In genomic region chr1:204152310-204153044, GRCh38 we compare ENCODE assay signal across 8 cellular contexts. TPM values are rescaled to one million over a fixed set of nuclear protein-coding genes. Genes with fewer than 3 reads are reported as not detected.
DNase-seq lines count a peak whose midpoint lies in the region; ATAC-seq, FAIRE-seq and TF ChIP-seq lines count a peak whose summit lies in the region.

No MANE protein-coding gene starts in this region.

- H3K9me3 Mint-ChIP-seq in activated T-helper 2 cell treated with anti-CD3 and anti-CD28 coated beads, Interferon-gamma antibody, Interleukin-2, Interleukin-4, amounts not matched to agents 10 μg/mL and 5 μg/mL and 100 μg/mL, durations not matched to agents 14 hours and 24 hours and 36 hours, result no peaks in the 10 kb centered on the region

- intact Hi-C loops in activated T-helper 2 cell treated with anti-CD3 and anti-CD28 coated beads, Interferon-gamma antibody, Interleukin-2, Interleukin-4, amounts not matched to agents 10 μg/mL and 5 μg/mL and 100 μg/mL, durations not matched to agents 14 hours and 24 hours and 36 hours (cut with micrococcal nuclease), result no loop called here

- H3K27me3 Mint-ChIP-seq in activated T-helper 2 cell treated with anti-CD3 and anti-CD28 coated beads, Interferon-gamma antibody, Interleukin-2, Interleukin-4, amounts not matched to agents 10 μg/mL and 5 μg/mL and 100 μg/mL, durations not matched to agents 14 hours and 24 hours and 36 hours (ENCODE audit: low read depth), result peaks cover 26% of the 10 kb centered on the region

- no peak for FAIRE-seq in small intestine (lab: Jason Lieb, UNC)

- WGBS in small intestine, 3 donors, result 31 to 46% (median 32%) methylated on average over 18 to 25 of the region's 25 CpGs

- ATAC-seq in GM21526 (IDR thresholded peaks at IDR 0.05; ENCODE audit: low FRiP score, unreplicated experiment), result no peak

- no peak overlapping the region for H3K27ac Mint-ChIP-seq in activated T-helper 2 cell treated with anti-CD3 and anti-CD28 coated beads, Interferon-gamma antibody, Interleukin-2, Interleukin-4, amounts not matched to agents 10 μg/mL and 5 μg/mL and 100 μg/mL, durations not matched to agents 14 hours and 24 hours and 36 hours

- no peaks in the 10 kb centered on the region for H3K9me3 ChIP-seq in small intestine (ENCODE audit: control insufficient read depth, low read depth)

- DNase-seq in HL-60 (ENCODE audit: low read depth in 1 of 2, low spot score in 1 of 2), result no peak
- DNase-seq in activated T-helper 2 cell treated with anti-CD3 and anti-CD28 coated beads, Interferon-gamma antibody, Interleukin-2, Interleukin-4, amounts not matched to agents 10 μg/mL and 5 μg/mL and 100 μg/mL, durations not matched to agents 14 hours and 24 hours and 36 hours (ENCODE audit: low spot score), result no peak
- no peak for DNase-seq in small intestine
- DNase-seq in NCI-H82 treated with DMSO at 0.1 percent for 48 hours (lab: John Stamatoyannopoulos, UW; ENCODE audit: unreplicated experiment), result no peak
- no peak for DNase-seq in effector CD4-positive, alpha-beta T cell
- no peak for DNase-seq in HuH-7.5 (ENCODE audit: low spot score)

- peak overlapping the region; percentile 35 for H3K4me3 ChIP-seq in HL-60 (replicated peaks; ENCODE audit: insufficient read depth, low read length)
- H3K4me3 ChIP-seq in iPS-11a (ENCODE audit: low read depth, low read length), result peak overlapping the region; percentile 47
- peak overlapping the region; percentile 26 to 62 for H3K4me3 ChIP-seq in small intestine (ENCODE audit: low read depth in 1 of 2, low read length in 2 of 2)

- H3K27me3 ChIP-seq in HL-60 (ENCODE audit: insufficient read depth, poor library complexity, severe bottlenecking) (peaks cover 29% of the 10 kb centered on the region), small intestine (ENCODE audit: control insufficient read depth in 2 of 2, insufficient read depth in 2 of 2, low read length in 2 of 2) (no peaks in the 10 kb centered on the region)

- no peaks in the 10 kb centered on the region for H3K36me3 Mint-ChIP-seq in activated T-helper 2 cell treated with anti-CD3 and anti-CD28 coated beads, Interferon-gamma antibody, Interleukin-2, Interleukin-4, amounts not matched to agents 10 μg/mL and 5 μg/mL and 100 μg/mL, durations not matched to agents 14 hours and 24 hours and 36 hours (ENCODE audit: low read depth)

- H3K4me1 Mint-ChIP-seq in activated T-helper 2 cell treated with anti-CD3 and anti-CD28 coated beads, Interferon-gamma antibody, Interleukin-2, Interleukin-4, amounts not matched to agents 10 μg/mL and 5 μg/mL and 100 μg/mL, durations not matched to agents 14 hours and 24 hours and 36 hours (ENCODE audit: low read depth), result peaks cover 2% of the 10 kb centered on the region

- no peak overlapping the region for H3K27ac ChIP-seq in HL-60 (replicated peaks)
- H3K27ac ChIP-seq in small intestine (ENCODE audit: low read depth in 1 of 2, low read length in 1 of 2), result no peak overlapping the region

- no peak for TF ChIP-seq CTCF in HL-60 (IDR thresholded peaks at IDR 0.05; ENCODE audit: insufficient read depth, low read length)

- H3K36me3 ChIP-seq in small intestine (ENCODE audit: control insufficient read depth in 2 of 2, insufficient read depth in 2 of 2, low read length in 2 of 2), result no peaks in the 10 kb centered on the region

- peak overlapping the region; percentile 54 for H3K4me3 Mint-ChIP-seq in activated T-helper 2 cell treated with anti-CD3 and anti-CD28 coated beads, Interferon-gamma antibody, Interleukin-2, Interleukin-4, amounts not matched to agents 10 μg/mL and 5 μg/mL and 100 μg/mL, durations not matched to agents 14 hours and 24 hours and 36 hours (ENCODE audit: low read depth)

- no peaks in the 10 kb centered on the region for H3K4me1 ChIP-seq in small intestine (ENCODE audit: control insufficient read depth in 2 of 2, insufficient read depth in 1 of 2, low read depth in 1 of 2, low read length in 1 of 2)

RNA-seq across cellular contexts. Expression of gene ETNK2, which starts 0.6 kb away (rescaled TPM):
- total RNA-seq in activated T-helper 2 cell treated with anti-CD3 and anti-CD28 coated beads, Interferon-gamma antibody, Interleukin-2, Interleukin-4, amounts not matched to agents 10 μg/mL and 5 μg/mL and 100 μg/mL, durations not matched to agents 14 hours and 24 hours and 36 hours, result 0.32 and 0.37 TPM in 2 replicates
- 1 to 10 TPM in 2 of 3 donors, under 1 TPM in 1; 0.22 to 5.1 (median 1.4) TPM for polyA plus RNA-seq in small intestine

RNA-seq across cellular contexts. Expression of gene REN, which starts 13.7 kb away (rescaled TPM):
- total RNA-seq in activated T-helper 2 cell treated with anti-CD3 and anti-CD28 coated beads, Interferon-gamma antibody, Interleukin-2, Interleukin-4, amounts not matched to agents 10 μg/mL and 5 μg/mL and 100 μg/mL, durations not matched to agents 14 hours and 24 hours and 36 hours, result not detected in 2 replicates
- under 1 TPM in 1 of 3 donors, not detected in 2; 0.04 TPM for polyA plus RNA-seq in small intestine

RNA-seq across cellular contexts. Expression of gene KISS1, which starts 43.8 kb away (rescaled TPM):
- total RNA-seq in activated T-helper 2 cell treated with anti-CD3 and anti-CD28 coated beads, Interferon-gamma antibody, Interleukin-2, Interleukin-4, amounts not matched to agents 10 μg/mL and 5 μg/mL and 100 μg/mL, durations not matched to agents 14 hours and 24 hours and 36 hours, result not detected in 2 replicates
- 10 to 100 TPM in 2 of 3 donors, 1 to 10 TPM in 1; 4.0 to 22.7 (median 17.4) TPM for polyA plus RNA-seq in small intestine
